8 cellular contexts compared by ENCODE assay signal in the genomic region with DNA sequence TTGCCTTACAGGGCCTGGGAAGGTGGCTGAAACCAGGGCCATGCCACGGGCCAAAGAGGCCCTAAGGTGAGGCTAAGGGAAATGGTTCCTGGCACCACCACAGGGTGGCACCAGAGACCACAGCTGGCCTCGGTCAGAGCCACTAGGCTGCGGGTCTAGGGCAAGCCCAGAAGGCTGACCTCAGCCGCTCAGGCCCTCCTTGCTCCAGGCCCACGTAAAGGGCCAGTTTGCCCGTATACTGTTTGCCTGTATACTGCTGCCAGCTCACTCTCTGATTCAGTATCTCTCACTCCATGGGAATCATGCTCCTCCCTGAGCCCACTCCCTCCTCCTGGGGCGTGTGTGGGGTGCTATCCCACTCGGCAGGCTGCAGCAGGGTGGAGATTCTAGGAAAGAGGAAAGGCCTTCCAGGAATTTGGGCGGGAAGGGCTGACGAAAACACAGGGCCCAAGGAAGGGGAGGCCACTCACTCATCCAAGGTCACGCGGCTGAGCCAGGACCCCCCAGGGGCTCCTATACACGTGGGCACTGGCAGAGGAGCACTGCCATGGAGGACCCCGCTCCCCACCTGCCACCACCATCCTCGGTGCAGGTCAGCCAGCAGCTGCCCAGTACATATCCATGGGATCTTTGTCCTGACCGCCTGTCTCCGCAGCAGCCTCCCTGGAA.
DNase-seq lines count a peak whose midpoint lies in the region; ATAC-seq and TF ChIP-seq lines count a peak whose summit lies in the region.

No MANE protein-coding gene starts in this region.

- no peak overlapping the region for H3K27ac ChIP-seq in caudate nucleus (ENCODE audit: low read depth, low read length)

- no peaks in the 10 kb centered on the region for H3K27me3 ChIP-seq in H7 (ENCODE audit: control insufficient read depth, insufficient read depth, low read length)

- no peak for ATAC-seq in GM21447 (IDR thresholded peaks at IDR 0.05; ENCODE audit: unreplicated experiment)

- peak; percentile 87 for DNase-seq in GM10266 (ENCODE audit: extremely low spot score)
- peak; percentile 94 for DNase-seq in H7
- peak; percentile 74 for DNase-seq in NB4 (ENCODE audit: low read depth)
- peak in 57 of 61 donors; percentile 22 to 84 (median 66) for DNase-seq in caudate nucleus (lab: John Stamatoyannopoulos, UW)
- peak; percentile 85 for DNase-seq in inferior parietal cortex (ENCODE audit: extremely low spot score)
- peak; percentile 13 to 38 for DNase-seq in stimulated activated CD4-positive, alpha-beta T cell treated with anti-CD3 and anti-CD28 coated beads, Interleukin-15, amount 100 ng/mL, for 1 hour (ENCODE audit: low read depth in 1 of 2, low spot score in 1 of 2)

- TF ChIP-seq CTCF in GM10266 (IDR thresholded peaks at IDR 0.05; ENCODE audit: control insufficient read depth, insufficient read depth, low read depth, missing control alignments) (peak; percentile 93), NB4 (IDR thresholded peaks at IDR 0.05; ENCODE audit: low read depth, low read length) (peak; percentile 93), WI38 (IDR thresholded peaks at IDR 0.05; ENCODE audit: low read depth, low read length) (peak; percentile 93)

- H3K4me3 ChIP-seq in H7 (ENCODE audit: insufficient read depth, low read depth, low read length) = no peak overlapping the region
- H3K4me3 ChIP-seq in NB4 (ENCODE audit: low read depth, low read length) = no peak overlapping the region
- no peak overlapping the region for H3K4me3 ChIP-seq in WI38 (ENCODE audit: low read depth, low read length)

- no peak for TF ChIP-seq POLR2A in NB4 (IDR thresholded peaks at IDR 0.05; ENCODE audit: extremely low read depth, insufficient read length)

- peaks cover 3% of the 10 kb centered on the region for H3K36me3 ChIP-seq in H7 (replicated peaks; ENCODE audit: control insufficient read depth, insufficient read depth, low read length)

Comparison
In these comparisons a context has a peak if more than half of its experiments do, and no peak if none do; other contexts are left out.
1. DNase-seq: peak in every context shown above with its lines; median percentile 94 in H7; 87 in GM10266; 85 in inferior parietal cortex; 74 in NB4; 66 in caudate nucleus; 26 in stimulated activated CD4-positive, alpha-beta T cell treated with anti-CD3 and anti-CD28 coated beads, Interleukin-15, amount 100 ng/mL, for 1 hour.